12 cellular contexts compared by ENCODE assay signal in the genomic region with DNA sequence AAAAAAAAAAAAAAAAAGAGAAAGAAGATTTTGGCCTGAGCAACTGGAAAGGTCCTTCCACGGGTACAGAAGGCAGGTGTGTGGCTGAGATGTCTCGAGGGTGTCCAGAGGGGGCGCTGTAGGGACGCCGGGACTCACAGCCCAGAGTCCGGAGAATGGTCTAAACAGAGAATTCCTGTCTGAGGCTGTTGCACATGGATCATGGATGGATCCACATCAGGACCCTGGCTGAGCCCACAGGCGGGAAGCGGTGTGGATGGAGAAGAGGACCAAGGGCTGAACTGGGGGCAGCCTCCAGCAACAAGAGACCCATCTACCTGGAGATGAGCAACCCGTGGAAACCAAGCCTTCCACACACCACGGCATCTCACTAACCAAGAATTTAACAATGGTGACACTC. TPM values are rescaled to one million over a fixed set of nuclear protein-coding genes. Genes with fewer than 3 reads are reported as not detected.
DNase-seq lines count a peak whose midpoint lies in the region; ATAC-seq and TF ChIP-seq lines count a peak whose summit lies in the region.
"Had no signal": no experiment of that assay in that cellular context is flagged by ENCODE, and none has a peak within 500 bp of the region (broad histone marks: within the 10 kb centered on the region; RNA-seq: fewer than 3 reads in every experiment).

No MANE protein-coding gene starts in this region.

- H3K36me3 ChIP-seq in heart right ventricle, result peaks cover 0 to 36% (median 0%) of the 10 kb centered on the region in 9 donors
- H3K36me3 ChIP-seq in Karpas-422 (ENCODE audit: insufficient read depth, low read length), result no peaks in the 10 kb centered on the region
- H3K36me3 ChIP-seq in endodermal cell (ENCODE audit: control insufficient read depth, insufficient read depth, low read length), result no peaks in the 10 kb centered on the region

- peaks cover 26% of the 10 kb centered on the region for H3K4me1 Mint-ChIP-seq in endodermal cell
- peaks cover 24% of the 10 kb centered on the region for H3K4me1 Mint-ChIP-seq in type B pancreatic cell (ENCODE audit: unreplicated experiment)

- H3K9me2 ChIP-seq in Karpas-422 (replicated peaks; ENCODE audit: insufficient read depth, low read length), result no peaks in the 10 kb centered on the region

- no peaks in the 10 kb centered on the region for H3K9me3 ChIP-seq in heart right ventricle
- H3K9me3 ChIP-seq in Karpas-422 (ENCODE audit: low read length), result no peaks in the 10 kb centered on the region
- no peaks in the 10 kb centered on the region for H3K9me3 ChIP-seq in endodermal cell (ENCODE audit: control insufficient read depth, low read length)

- no peak overlapping the region for H3K4me3 Mint-ChIP-seq in endodermal cell
- no peak overlapping the region for H3K4me3 Mint-ChIP-seq in type B pancreatic cell
- H3K4me3 Mint-ChIP-seq: activated T-cell treated with anti-CD3 and anti-CD28 coated beads, Interleukin-2, amount 50 U/mL, for 72 hours had no signal

- no peak overlapping the region for H3K27ac Mint-ChIP-seq in endodermal cell
- H3K27ac Mint-ChIP-seq in type B pancreatic cell, result no peak overlapping the region
- H3K27ac Mint-ChIP-seq: activated T-cell treated with anti-CD3 and anti-CD28 coated beads, Interleukin-2, amount 50 U/mL, for 72 hours; CD4-positive, alpha-beta memory T cell had no signal

- WGBS in heart right ventricle, 2 donors, result 68 to 77% methylated on average over 10 of the region's 10 CpGs
- 73 to 76% methylated on average over 7 to 10 of the region's 10 CpGs for WGBS in endodermal cell (ENCODE audit: insufficient coverage in 1 of 2, insufficient read length in 1 of 2), 2 experiments

- H3K4me3 ChIP-seq in heart right ventricle (no peak overlapping the region), Karpas-422 (ENCODE audit: low read length) (no peak overlapping the region), endodermal cell (ENCODE audit: low read length) (no peak overlapping the region)
- H3K4me3 ChIP-seq: SK-N-MC had no signal

- H3K27ac ChIP-seq in heart right ventricle (no peak overlapping the region), Karpas-422 (ENCODE audit: low read length) (no peak overlapping the region), endodermal cell (ENCODE audit: low read depth, low read length) (no peak overlapping the region)
- H3K27ac ChIP-seq: SK-N-MC had no signal

- intact Hi-C loops in heart right ventricle (cut with DNase I) (no loop called here), left ventricle myocardium superior (cut with micrococcal nuclease) (no loop called here)

- H3K9me3 Mint-ChIP-seq in endodermal cell, result no peaks in the 10 kb centered on the region
- no peaks in the 10 kb centered on the region for H3K9me3 Mint-ChIP-seq in type B pancreatic cell
- H3K9me3 Mint-ChIP-seq: activated T-cell treated with anti-CD3 and anti-CD28 coated beads, Interleukin-2, amount 50 U/mL, for 72 hours; CD4-positive, alpha-beta memory T cell had no signal

- H3K4me1 ChIP-seq in heart right ventricle (peaks cover 0 to 11% (median 0%) of the 10 kb centered on the region in 9 donors), Karpas-422 (ENCODE audit: low read length) (no peaks in the 10 kb centered on the region), endodermal cell (ENCODE audit: control insufficient read depth, insufficient read depth, low read length) (peaks cover 8% of the 10 kb centered on the region)

- H3K36me3 Mint-ChIP-seq in endodermal cell (ENCODE audit: low read depth) (no peaks in the 10 kb centered on the region), type B pancreatic cell (no peaks in the 10 kb centered on the region)
- H3K36me3 Mint-ChIP-seq: CD4-positive, alpha-beta memory T cell had no signal

- TF ChIP-seq CTCF in heart right ventricle (IDR thresholded peaks at IDR 0.05) (peak in 5 of 9 donors; percentile 23 to 32 (median 26)), endodermal cell (conservative IDR thresholded peaks at IDR 0.05) (peak; percentile 88), type B pancreatic cell (conservative IDR thresholded peaks at IDR 0.05) (peak; percentile 68)

- H4K20me1 ChIP-seq in Karpas-422 (ENCODE audit: insufficient read depth, low read depth, low read length), result no peaks in the 10 kb centered on the region

- H3K27me3 Mint-ChIP-seq in endodermal cell (ENCODE audit: insufficient read depth) (peaks cover 20% of the 10 kb centered on the region), type B pancreatic cell (peaks cover 23% of the 10 kb centered on the region)
- H3K27me3 Mint-ChIP-seq: CD4-positive, alpha-beta memory T cell had no signal

- no peak overlapping the region for H3K4me2 ChIP-seq in Karpas-422 (ENCODE audit: low read depth, low read length, poor library complexity, severe bottlenecking)

- no peak overlapping the region for H2AFZ ChIP-seq in Karpas-422 (ENCODE audit: low read length)

- no peak overlapping the region for H3K9ac ChIP-seq in Karpas-422 (ENCODE audit: low read length)
- H3K9ac ChIP-seq in endodermal cell (ENCODE audit: extremely low read depth, low read length, poor library complexity, severe bottlenecking), result no peak overlapping the region

- ATAC-seq in heart right ventricle, result no peak
- ATAC-seq in left ventricle myocardium superior, result no peak
- ATAC-seq in GM21515 (IDR thresholded peaks at IDR 0.05; ENCODE audit: unreplicated experiment), result no peak
- no peak for ATAC-seq in HG03571 (IDR thresholded peaks at IDR 0.05; ENCODE audit: unreplicated experiment)
- ATAC-seq: activated T-cell treated with anti-CD3 and anti-CD28 coated beads, Interleukin-2, amount 50 U/mL, for 72 hours had no signal

- H3K27me3 ChIP-seq in heart right ventricle (no peaks in the 10 kb centered on the region), Karpas-422 (ENCODE audit: low read length) (no peaks in the 10 kb centered on the region), endodermal cell (ENCODE audit: control insufficient read depth, insufficient read depth, low read length, poor library complexity, severe bottlenecking) (no peaks in the 10 kb centered on the region)

- H3K79me2 ChIP-seq in Karpas-422 (ENCODE audit: low read length), result no peaks in the 10 kb centered on the region

- DNase-seq in heart right ventricle (no peak), left ventricle myocardium superior (no peak), Karpas-422 (peak; percentile 74), endodermal cell (peak; percentile 90), type B pancreatic cell (ENCODE audit: extremely low spot score, unreplicated experiment) (peak; percentile 56), activated T-cell treated with anti-CD3 and anti-CD28 coated beads for 4 hours (no peak)
- DNase-seq: CD4-positive, alpha-beta memory T cell; NCI-H1694 had no signal

RNA-seq across cellular contexts. Expression of a gene that starts 55.0 kb away (rescaled TPM):
- total RNA-seq in heart right ventricle (1 to 10 TPM; 1.5 to 3.7 (median 2.4) TPM), left ventricle myocardium superior (2.8 TPM), endodermal cell (under 1 TPM; 0.13 to 0.20 TPM), type B pancreatic cell (ENCODE audit: low replicate concordance) (0.17 and 0.67 TPM in 2 replicates)
- polyA plus RNA-seq in heart right ventricle, result 1 to 10 TPM; 1.6 to 4.7 TPM
- 0.90 and 2.8 TPM in 2 replicates for total RNA-seq in Karpas-422 (2014; rRNA removed; shearing (Covaris generic); ENCODE audit: low replicate concordance)
- 0.18 TPM for polyA plus RNA-seq in endodermal cell (2013, experiment 1 of 2)
- polyA plus RNA-seq in endodermal cell (2013, experiment 2 of 2), result 0.08 TPM
- polyA plus RNA-seq: CD4-positive, alpha-beta memory T cell had no signal

Comparison
In these comparisons a context has a peak if more than half of its experiments do, and no peak if none do; other contexts are left out.
1. DNase-seq: peak in Karpas-422 (single experiment), endodermal cell (single experiment) and type B pancreatic cell (single experiment); none in heart right ventricle (0 of 2), left ventricle myocardium superior (single experiment) and activated T-cell treated with anti-CD3 and anti-CD28 coated beads for 4 hours (single experiment).
2. CTCF ChIP-seq: peak in every context shown above with its lines; median percentile 88 in endodermal cell; 68 in type B pancreatic cell; 26 in heart right ventricle.